Comparison of ENCODE assay signal across 7 cellular contexts in the genomic region with DNA sequence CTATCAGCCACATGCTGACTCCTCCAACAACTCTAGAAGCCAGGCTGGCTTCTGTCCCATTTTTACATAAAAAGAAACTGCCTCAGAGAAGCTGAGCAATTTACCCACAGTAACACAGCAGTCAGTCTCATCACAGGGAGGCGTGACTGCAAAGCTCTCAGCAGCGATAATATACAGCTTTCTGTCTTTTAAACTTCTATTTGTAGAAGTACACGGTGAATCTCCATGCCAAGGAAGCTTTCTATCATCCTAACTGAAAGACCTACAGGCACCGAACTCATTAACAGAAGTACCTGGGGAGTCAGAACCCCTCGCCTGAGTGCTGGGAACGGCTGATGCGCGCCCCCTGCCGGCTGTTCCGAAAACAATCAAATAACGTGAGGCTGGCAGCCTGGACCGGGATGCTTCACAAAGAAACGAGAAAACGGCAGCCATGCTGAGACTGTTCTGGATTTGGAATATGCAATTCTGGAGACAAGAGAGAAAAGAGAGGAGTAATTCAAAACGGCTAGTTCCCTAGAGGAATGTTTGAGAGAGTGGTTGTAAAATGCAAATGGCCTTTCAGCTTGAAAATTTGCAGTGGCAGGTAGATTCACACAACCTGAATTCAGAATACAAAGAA. TPM values are rescaled to one million over a fixed set of nuclear protein-coding genes. Genes with fewer than 3 reads are reported as not detected.
DNase-seq lines count a peak whose midpoint lies in the region; ATAC-seq and TF ChIP-seq lines count a peak whose summit lies in the region.

No MANE protein-coding gene starts in this region.

- H3K4me1 Mint-ChIP-seq in T-helper 2 cell treated with Interferon-gamma antibody and Interleukin-4, amounts not matched to agents 5 μg/mL and 100 μg/mL, for 36 hours (ENCODE audit: low read depth) = peaks cover 6% of the 10 kb centered on the region

- H3K27ac ChIP-seq in gastrocnemius medialis = peak overlapping the region in 1 of 4 donors; percentile 97

- H3K4me1 ChIP-seq in gastrocnemius medialis = peaks cover 31 to 53% of the 10 kb centered on the region in 2 donors

- no peaks in the 10 kb centered on the region for H3K36me3 Mint-ChIP-seq in T-helper 2 cell treated with Interferon-gamma antibody and Interleukin-4, amounts not matched to agents 5 μg/mL and 100 μg/mL, for 36 hours (ENCODE audit: low read depth)

- H3K27ac Mint-ChIP-seq in T-helper 2 cell treated with Interferon-gamma antibody and Interleukin-4, amounts not matched to agents 5 μg/mL and 100 μg/mL, for 36 hours = no peak overlapping the region

- no peak overlapping the region for H3K4me3 Mint-ChIP-seq in T-helper 2 cell treated with Interferon-gamma antibody and Interleukin-4, amounts not matched to agents 5 μg/mL and 100 μg/mL, for 36 hours

- intact Hi-C loops in left ventricle myocardium superior (cut with micrococcal nuclease) = loop anchor here (5.0 kb wide), 1 partner anchor 495 kb away; no protein-coding TSS in a partner anchor
- intact Hi-C loops in gastrocnemius medialis (cut with DNase I; ENCODE audit: low total_unique reads) = loop anchor here (1.0 kb wide), 3 partner anchors 492 to 563 kb away; a partner anchor contains a TSS

- peak; percentile 24 for ATAC-seq in left ventricle myocardium superior
- peak; percentile 21 to 29 for ATAC-seq in gastrocnemius medialis
- no peak for ATAC-seq in HG03457 (IDR thresholded peaks at IDR 0.05; ENCODE audit: unreplicated experiment)

- no peaks in the 10 kb centered on the region for H3K36me3 ChIP-seq in gastrocnemius medialis

- TF ChIP-seq CTCF in GM13977 (IDR thresholded peaks at IDR 0.05; ENCODE audit: extremely low read depth, insufficient read depth, missing control alignments) (peak; percentile 86), gastrocnemius medialis (IDR thresholded peaks at IDR 0.05 in 4 of 5, conservative IDR thresholded peaks at IDR 0.05 in 1 of 5) (peak; percentile 65 to 89 (median 86))

- no peaks in the 10 kb centered on the region for H3K9me3 ChIP-seq in gastrocnemius medialis

- H3K4me3 ChIP-seq in gastrocnemius medialis = no peak overlapping the region

- peak; percentile 75 for DNase-seq in GM13977 (ENCODE audit: low spot score)
- DNase-seq in NCI-H1930 (lab: John Stamatoyannopoulos, UW) = peak; percentile 40 to 74
- DNase-seq in T-helper 2 cell treated with Interferon-gamma antibody and Interleukin-4, amounts not matched to agents 5 μg/mL and 100 μg/mL, for 36 hours (ENCODE audit: low spot score) = peak; percentile 65
- DNase-seq in amniotic epithelial cell (ENCODE audit: low read depth) = peak; percentile 74
- DNase-seq in left ventricle myocardium superior = peak; percentile 87
- peak; percentile 62 to 73 for DNase-seq in gastrocnemius medialis

- peaks cover 27% of the 10 kb centered on the region for H3K27me3 Mint-ChIP-seq in T-helper 2 cell treated with Interferon-gamma antibody and Interleukin-4, amounts not matched to agents 5 μg/mL and 100 μg/mL, for 36 hours (ENCODE audit: low read depth)

- H3K9me3 Mint-ChIP-seq in T-helper 2 cell treated with Interferon-gamma antibody and Interleukin-4, amounts not matched to agents 5 μg/mL and 100 μg/mL, for 36 hours = no peaks in the 10 kb centered on the region

- H3K27me3 ChIP-seq in gastrocnemius medialis = no peaks in the 10 kb centered on the region

- no peak for TF ChIP-seq POLR2A in gastrocnemius medialis (IDR thresholded peaks at IDR 0.05)

- in situ Hi-C loops in GM13977 (cut with MboI; ENCODE audit: low pct_unique_long_range_greater_than_20kb, low sequenced_read_pairs, unreplicated experiment) = no loop called here
- in situ Hi-C loops in gastrocnemius medialis (cut with MboI; ENCODE audit: low sequenced_read_pairs in 4 of 4) = loop anchor here in 2 of 4 donors (5.0 to 25.0 kb wide), 2 partner anchors 490 to 495 kb away; a partner anchor contains a TSS

RNA-seq across cellular contexts. Expression of a gene that starts 43.5 kb away (rescaled TPM):
- total RNA-seq in left ventricle myocardium superior = 121 TPM
- total RNA-seq in gastrocnemius medialis = 10 to 100 TPM; 21.1 to 48.1 (median 29.2) TPM
